ENCODE assay signal across 27 cellular contexts in genomic region chr12:86379337-86379736, GRCh38.
"Had no signal": no experiment of that assay in that cellular context is flagged by ENCODE, and none has a peak within 500 bp of the region (broad histone marks: within the 10 kb centered on the region; RNA-seq: fewer than 3 reads in every experiment).

No MANE protein-coding gene starts in this region.

- H3K4me3 Mint-ChIP-seq: endodermal cell; immature natural killer cell; mesothelial cell of epicardium; naive B cell; naive thymus-derived CD8-positive, alpha-beta T cell had no signal

- H3K27ac Mint-ChIP-seq: endodermal cell; immature natural killer cell; mesothelial cell of epicardium; naive B cell; naive thymus-derived CD8-positive, alpha-beta T cell had no signal

- H3K27ac ChIP-seq: coronary artery, dorsolateral prefrontal cortex, epithelial cell of prostate, esophagus squamous epithelium, gastroesophageal sphincter, heart left ventricle, hepatocyte, left lung, lower lobe of right lung had no signal

- DNase-seq: dermis blood vessel endothelial cell; dorsolateral prefrontal cortex; effector CD4-positive, alpha-beta T cell; effector memory CD4-positive, alpha-beta T cell; endodermal cell; erythroblast; esophagus squamous epithelium; foreskin fibroblast; foreskin melanocyte; heart left ventricle; immature natural killer cell; left cardiac atrium; left lung; left ventricle myocardium superior; lower lobe of right lung; mesenchymal stem cell; mucosa of descending colon; naive B cell; naive thymus-derived CD8-positive, alpha-beta T cell had no signal

- FAIRE-seq: endometrium, keratinocyte had no signal

- H3K9me3 ChIP-seq: lower lobe of right lung had no signal

- H3K36me3 Mint-ChIP-seq: naive B cell had no signal

- H3K79me2 ChIP-seq: hepatocyte had no signal

- H2AFZ ChIP-seq: hepatocyte had no signal

- H3K4me1 Mint-ChIP-seq: endodermal cell; immature natural killer cell; naive B cell; naive thymus-derived CD8-positive, alpha-beta T cell had no signal

- ATAC-seq: esophagus mucosa; gastroesophageal sphincter; heart left ventricle; left cardiac atrium; left lung; left ventricle myocardium superior; lower lobe of right lung; mucosa of descending colon; naive thymus-derived CD8-positive, alpha-beta T cell had no signal

- H3K4me1 ChIP-seq: esophagus squamous epithelium, gastroesophageal sphincter, heart left ventricle, left lung, lower lobe of right lung had no signal

- H3K4me2 ChIP-seq: hepatocyte had no signal

- H3K27me3 ChIP-seq: dorsolateral prefrontal cortex, esophagus squamous epithelium, gastroesophageal sphincter, heart left ventricle, hepatocyte, left lung had no signal

- H3K4me3 ChIP-seq: coronary artery, dorsolateral prefrontal cortex, esophagus squamous epithelium, gastroesophageal sphincter, heart left ventricle, hepatocyte, left lung, lower lobe of right lung, mucosa of descending colon had no signal

- H3K36me3 ChIP-seq: esophagus squamous epithelium, gastroesophageal sphincter, heart left ventricle, left lung, lower lobe of right lung had no signal

- H3K27me3 Mint-ChIP-seq: naive B cell; naive thymus-derived CD8-positive, alpha-beta T cell had no signal
